In genomic region chr15:63444607-63445006, GRCh38 we compare ENCODE assay signal across 17 cellular contexts. TPM values are rescaled to one million over a fixed set of nuclear protein-coding genes. Genes with fewer than 3 reads are reported as not detected.
DNase-seq lines count a peak whose midpoint lies in the region; ATAC-seq, FAIRE-seq and TF ChIP-seq lines count a peak whose summit lies in the region.
"Had no signal": no experiment of that assay in that cellular context is flagged by ENCODE, and none has a peak within 500 bp of the region (broad histone marks: within the 10 kb centered on the region; RNA-seq: fewer than 3 reads in every experiment).

No MANE protein-coding gene starts in this region.

- no peaks in the 10 kb centered on the region for H3K36me3 ChIP-seq in IMR-90 (ENCODE audit: control insufficient read depth, insufficient read depth, low read length)
- H3K36me3 ChIP-seq: BLaER1 treated with 17β-estradiol and CSF1 and Interleukin-3, amounts not matched to agents 10 nM and 100 nM; HAP-1 had no signal

- POLR2A ChIA-PET in A549 (lab: Yijun Ruan, JAX) (no interaction called here), IMR-90 (lab: Charles Lee; ENCODE audit: unreplicated experiment) (interaction anchor here (0.6 kb wide), 1 partner anchor 392 kb away, joined by 4 read pairs; no protein-coding TSS in a partner anchor)
- POLR2A ChIA-PET in naive thymus-derived CD8-positive, alpha-beta T cell (lab: Charles Lee): interaction anchor here (3.7 kb wide), 1 partner anchor 8 kb away, joined by 25 read pairs; no protein-coding TSS in a partner anchor

- FAIRE-seq in A549 (lab: Jason Lieb, UNC): peak; percentile 51
- FAIRE-seq: GM12878, GM19239, H1, HTR-8/SVneo had no signal

- in situ Hi-C loops in IMR-90 (cut with MboI; ENCODE audit: low sequenced_read_pairs): no loop called here

- no peak overlapping the region for H3K9ac ChIP-seq in IMR-90 (ENCODE audit: low read depth, low read length)
- H3K9ac ChIP-seq: BLaER1 treated with 17β-estradiol and CSF1 and Interleukin-3, amounts not matched to agents 10 nM and 100 nM had no signal

- BruUV-seq in IMR-90 (replicated peaks; lab: Mats Ljungman, UMichigan): no TSS peak

- peaks cover 21% of the 10 kb centered on the region for H3K27me3 ChIP-seq in IMR-90 (ENCODE audit: control insufficient read depth, insufficient read depth, low read length)
- H3K27me3 ChIP-seq: BLaER1 treated with 17β-estradiol and CSF1 and Interleukin-3, amounts not matched to agents 10 nM and 100 nM had no signal

- no peak overlapping the region for H2BK15ac ChIP-seq in IMR-90 (ENCODE audit: low read depth, low read length)

- no peak overlapping the region for H2AFZ ChIP-seq in IMR-90 (replicated peaks; ENCODE audit: low read length, poor library complexity)

- no peak overlapping the region for H2AK5ac ChIP-seq in IMR-90 (ENCODE audit: low read depth, low read length)

- H2BK20ac ChIP-seq in IMR-90 (ENCODE audit: low read depth, low read length): no peak overlapping the region

- no peak overlapping the region for H3K18ac ChIP-seq in IMR-90 (ENCODE audit: low read depth, low read length)

- H3K4ac ChIP-seq in IMR-90 (ENCODE audit: low read depth, low read length): no peak overlapping the region

- intact Hi-C loops in IMR-90 (cut with micrococcal nuclease): no loop called here

- H3K27me3 Mint-ChIP-seq in naive thymus-derived CD8-positive, alpha-beta T cell: no peaks in the 10 kb centered on the region

- H3K4me1 Mint-ChIP-seq in naive thymus-derived CD8-positive, alpha-beta T cell: peaks cover 6 to 65% (median 45%) of the 10 kb centered on the region in 4 donors

- no peak overlapping the region for H4K5ac ChIP-seq in IMR-90 (ENCODE audit: low read depth, low read length)

- CTCF ChIA-PET in A549 (lab: Yijun Ruan, JAX) (interaction anchor here (0.8 to 8.8 kb wide), 6 partner anchors 13 to 165 kb away, joined by 3 to 44 read pairs (median 4); no protein-coding TSS in a partner anchor), IMR-90 (lab: Yijun Ruan, JAX) (no interaction called here)

- H3K14ac ChIP-seq in IMR-90 (replicated peaks; ENCODE audit: low read depth, low read length): no peak overlapping the region

- no peaks in the 10 kb centered on the region for H3K36me3 Mint-ChIP-seq in naive thymus-derived CD8-positive, alpha-beta T cell
- H3K36me3 Mint-ChIP-seq: CD4-positive, CD25-positive, alpha-beta regulatory T cell had no signal

- H4K20me1 ChIP-seq in IMR-90 (ENCODE audit: insufficient read depth, low read length): no peaks in the 10 kb centered on the region
- H4K20me1 ChIP-seq: BLaER1 treated with 17β-estradiol and CSF1 and Interleukin-3, amounts not matched to agents 10 nM and 100 nM had no signal

- H3K9me1 ChIP-seq in IMR-90 (ENCODE audit: insufficient read depth, low read length): no peaks in the 10 kb centered on the region

- H3K4me1 ChIP-seq in A549 (peaks cover 23% of the 10 kb centered on the region), IMR-90 (ENCODE audit: control insufficient read depth, insufficient read depth, low read length) (peaks cover under 1% of the 10 kb centered on the region; the same call in 1 of the 2 replicates)

- no peak overlapping the region for H4K91ac ChIP-seq in IMR-90 (ENCODE audit: insufficient read depth, low read depth, low read length)

- TF ChIP-seq CTCF in A549 (IDR thresholded peaks at IDR 0.05) (no peak), IMR-90 (conservative IDR thresholded peaks at IDR 0.05; ENCODE audit: low read depth, low read length) (no peak)

- dilution Hi-C loops in IMR-90 (cut with HindIII; ENCODE audit: low sequenced_read_pairs, unreplicated experiment): no loop called here

- no peak overlapping the region for H2BK5ac ChIP-seq in IMR-90 (ENCODE audit: low read depth, low read length, poor library complexity, severe bottlenecking)

- H3K4me3 Mint-ChIP-seq in naive thymus-derived CD8-positive, alpha-beta T cell: peak overlapping the region in 1 of 10 donors; percentile 6
- H3K4me3 Mint-ChIP-seq: CD4-positive, CD25-positive, alpha-beta regulatory T cell had no signal

- no peak for TF ChIP-seq POLR2A in A549 (IDR thresholded peaks at IDR 0.05; ENCODE audit: low read length)
- no peak for TF ChIP-seq POLR2A in IMR-90 (IDR thresholded peaks at IDR 0.05; ENCODE audit: low read depth, low read length)

- ATAC-seq in A549 (no peak), IMR-90 (ENCODE audit: low read depth) (no peak), left lobe of liver (peak; percentile 86)
- no peak for ATAC-seq in naive thymus-derived CD8-positive, alpha-beta T cell
- ATAC-seq: GM12878 had no signal

- H3K9me3 ChIP-seq in A549 (no peaks in the 10 kb centered on the region), IMR-90 (ENCODE audit: control insufficient read depth, insufficient read depth, low read length) (no peaks in the 10 kb centered on the region)
- H3K9me3 ChIP-seq: BLaER1 treated with 17β-estradiol and CSF1 and Interleukin-3, amounts not matched to agents 10 nM and 100 nM; HAP-1 had no signal

- no peak overlapping the region for H3K56ac ChIP-seq in IMR-90 (ENCODE audit: extremely low read depth, insufficient read depth, low read length)

- no peak overlapping the region for H3K23ac ChIP-seq in IMR-90 (ENCODE audit: low read depth, low read length)

- H3K4me3 ChIP-seq in A549 (no peak overlapping the region), IMR-90 (ENCODE audit: insufficient read depth, low read depth, low read length) (no peak overlapping the region)
- H3K4me3 ChIP-seq: BLaER1 treated with 17β-estradiol and CSF1 and Interleukin-3, amounts not matched to agents 10 nM and 100 nM; GM12878; HAP-1 had no signal

- no peak for TF ChIP-seq EP300 in A549 (IDR thresholded peaks at IDR 0.05)

- peak overlapping the region in 9 of 10 donors; percentile 25 to 99 (median 92) for H3K27ac Mint-ChIP-seq in naive thymus-derived CD8-positive, alpha-beta T cell

- no peaks in the 10 kb centered on the region for H3K9me3 Mint-ChIP-seq in naive thymus-derived CD8-positive, alpha-beta T cell
- H3K9me3 Mint-ChIP-seq: CD4-positive, CD25-positive, alpha-beta regulatory T cell had no signal

- no peak overlapping the region for H2BK120ac ChIP-seq in IMR-90 (ENCODE audit: low read depth, low read length)

- no peaks in the 10 kb centered on the region for H3K79me1 ChIP-seq in IMR-90 (ENCODE audit: low read depth in 1 of 2, low read length in 2 of 2)

- no peak for TF ChIP-seq RAD21 in A549 (conservative IDR thresholded peaks at IDR 0.05 in 1 of 2, IDR thresholded peaks at IDR 0.05 in 1 of 2)
- no peak for TF ChIP-seq RAD21 in IMR-90 (IDR thresholded peaks at IDR 0.05; ENCODE audit: low read length)

- H3K4me2 ChIP-seq in A549 (no peak overlapping the region), IMR-90 (ENCODE audit: low read depth, low read length) (no peak overlapping the region)

- DNase-seq in A549 (ENCODE audit: low read depth in 1 of 2, low spot score in 1 of 2): no peak
- DNase-seq in IMR-90: no peak
- peak; percentile 78 for DNase-seq in left lobe of liver (ENCODE audit: low spot score)
- no peak for DNase-seq in naive thymus-derived CD8-positive, alpha-beta T cell
- no peak for DNase-seq in epidermal melanocyte (ENCODE audit: insufficient read length, low spot score)
- no peak for DNase-seq in NCI-H1694 (lab: John Stamatoyannopoulos, UW)
- no peak for DNase-seq in NCI-H82 (lab: John Stamatoyannopoulos, UW)
- DNase-seq: 8988T; ACHN; CD4-positive, CD25-positive, alpha-beta regulatory T cell; DMS79 had no signal

- H4K8ac ChIP-seq in IMR-90 (ENCODE audit: low read depth in 2 of 2, low read length in 2 of 2): no peak overlapping the region

- H3K27ac ChIP-seq in A549 (peak overlapping the region in 1 of 2 experiments; percentile 35; a peak in 3 of 6 replicates), IMR-90 (ENCODE audit: insufficient read depth, low read length) (no peak overlapping the region)
- H3K27ac ChIP-seq: BLaER1 treated with 17β-estradiol and CSF1 and Interleukin-3, amounts not matched to agents 10 nM and 100 nM had no signal

- no peak overlapping the region for H2AK9ac ChIP-seq in IMR-90 (replicated peaks; ENCODE audit: low read depth, low read length, poor library complexity)

TF ChIP-seq in A549, 52 proteins besides CTCF, POLR2A, EP300 and RAD21 (continues in another document):
- TF ChIP-seq HDAC2 (IDR thresholded peaks at IDR 0.05) (no peak), EHF (CRISPR knock-in tag; IDR thresholded peaks at IDR 0.05) (no peak), MAFK (IDR thresholded peaks at IDR 0.05; ENCODE audit: partially characterized antibody) (peak; percentile 93)

TF ChIP-seq in IMR-90, 13 proteins besides CTCF, POLR2A, EP300 and RAD21:
- TF ChIP-seq, protein P1, sequence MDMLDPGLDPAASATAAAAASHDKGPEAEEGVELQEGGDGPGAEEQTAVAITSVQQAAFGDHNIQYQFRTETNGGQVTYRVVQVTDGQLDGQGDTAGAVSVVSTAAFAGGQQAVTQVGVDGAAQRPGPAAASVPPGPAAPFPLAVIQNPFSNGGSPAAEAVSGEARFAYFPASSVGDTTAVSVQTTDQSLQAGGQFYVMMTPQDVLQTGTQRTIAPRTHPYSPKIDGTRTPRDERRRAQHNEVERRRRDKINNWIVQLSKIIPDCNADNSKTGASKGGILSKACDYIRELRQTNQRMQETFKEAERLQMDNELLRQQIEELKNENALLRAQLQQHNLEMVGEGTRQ (IDR thresholded peaks at IDR 0.05; ENCODE audit: low read depth, low read length): no peak
- TF ChIP-seq MAFK (IDR thresholded peaks at IDR 0.05; ENCODE audit: low read depth, low read length): peak; percentile 71
- TF ChIP-seq RCOR1 (IDR thresholded peaks at IDR 0.05; ENCODE audit: insufficient replicate concordance, low read length): no peak

RNA-seq across cellular contexts. Expression of gene USP3, which starts 59.8 kb away (rescaled TPM):
- 97.4 and 99.1 TPM in 2 replicates for polyA plus RNA-seq in A549 (2011; rRNA removed)
- polyA plus RNA-seq in A549 (2012; cell fraction: cytosol; rRNA removed): 32.8 and 35.7 TPM in 2 replicates
- 68.6 and 111 TPM in 2 replicates for polyA plus RNA-seq in A549 (2012; cell fraction: nucleus; rRNA removed)
- polyA plus RNA-seq in A549 (2017; fragmentation: RNase III; extraction: RNeasy Plus Mini Kit Qiagen cat#74134 plus additional on column Dnase treatment): 41.8 to 43.2 TPM (median 42.8 TPM) in 3 replicates
- 98.4 and 139 TPM in 2 replicates for polyA minus RNA-seq in A549 (2011; rRNA and poly(A)+ RNA removed)
- total RNA-seq in IMR-90 (2012; rRNA removed): 46.7 and 52.3 TPM in 2 replicates
- polyA plus RNA-seq in IMR-90 (2012; rRNA removed): 13.7 and 17.3 TPM in 2 replicates
- polyA plus RNA-seq in IMR-90 (2012; cell fraction: cytosol; rRNA removed): 6.2 and 15.2 TPM in 2 replicates
- 23.8 and 84.1 TPM in 2 replicates for polyA plus RNA-seq in IMR-90 (2012; cell fraction: nucleus; rRNA removed; ENCODE audit: low replicate concordance)
- 22.0 TPM for total RNA-seq in left lobe of liver
- 100 to 1,000 TPM; 128 to 136 TPM for total RNA-seq in naive thymus-derived CD8-positive, alpha-beta T cell
- 10 to 100 TPM; 31.6 to 42.9 (median 36.9) TPM for polyA plus RNA-seq in naive thymus-derived CD8-positive, alpha-beta T cell
